ENCODE assay signal across 9 cellular contexts in genomic region chr7:23597064-23597907, GRCh38. TPM values are rescaled to one million over a fixed set of nuclear protein-coding genes. Genes with fewer than 3 reads are reported as not detected.
DNase-seq lines count a peak whose midpoint lies in the region; ATAC-seq, FAIRE-seq and TF ChIP-seq lines count a peak whose summit lies in the region.
"Had no signal": no experiment of that assay in that cellular context is flagged by ENCODE, and none has a peak within 500 bp of the region (broad histone marks: within the 10 kb centered on the region; RNA-seq: fewer than 3 reads in every experiment).

Gene CCDC126 (plus strand): TSS chr7:23597382. CDS start chr7:23611316, 13,934 bp downstream.

- H3K9ac ChIP-seq in HepG2 (ENCODE audit: insufficient read depth, low read depth, low read length), result peak within 1 kb of the TSS; percentile 74

- peaks cover 43% of the 10 kb centered on the region for H3K4me1 Mint-ChIP-seq in activated CD4-positive, alpha-beta T cell treated with anti-CD3 and anti-CD28 coated beads, Interleukin-2, amount 10 ng/mL, durations not matched to agents 7 days and 5 days
- peaks cover 25% of the 10 kb centered on the region for H3K4me1 Mint-ChIP-seq in dendritic cell treated with granulocyte-macrophage colony-stimulating factor and Interleukin-4, amounts not matched to agents 40 ng/mL and 50 ng/mL, for 4 days (ENCODE audit: low read depth)

- peak within 1 kb of the TSS; percentile 94 for H3K27ac ChIP-seq in HepG2 (ENCODE audit: extremely low read length, insufficient read depth, low read length)

- CTCF ChIA-PET in activated CD4-positive, alpha-beta T cell treated with anti-CD3 and anti-CD28 coated beads, Interleukin-2, amount 10 ng/mL, durations not matched to agents 7 days and 5 days (lab: Charles Lee), result interaction anchor here (0.6 to 0.9 kb wide), 4 partner anchors 12 to 77 kb away, joined by 3 read pairs; no protein-coding TSS in a partner anchor
- CTCF ChIA-PET in HepG2 (lab: Yijun Ruan, JAX; ENCODE audit: low intra/inter-chr PET ratio, low total read pairs), result no interaction called here

- H3K4me3 ChIP-seq in BE2C (ENCODE audit: low read depth, low read length), result peak within 1 kb of the TSS; percentile 64
- peak within 1 kb of the TSS; percentile 80 to 83 (median 83) for H3K4me3 ChIP-seq in HepG2 (replicated peaks in 1 of 3; ENCODE audit: insufficient read depth in 1 of 3, low read depth in 2 of 3, low read length in 3 of 3)

- FAIRE-seq in HepG2 (lab: Jason Lieb, UNC), result peak; percentile 32
- FAIRE-seq: colon had no signal

- H2AFZ ChIP-seq in HepG2 (ENCODE audit: low read length), result peak within 1 kb of the TSS; percentile 96

- DNase-seq in BE2C, result peak; percentile 96
- peak; percentile 86 for DNase-seq in GM19238 (ENCODE audit: insufficient read length, low spot score)
- peak; percentile 85 for DNase-seq in NCI-H510A (lab: John Stamatoyannopoulos, UW)
- DNase-seq in activated CD4-positive, alpha-beta T cell treated with anti-CD3 and anti-CD28 coated beads, Interleukin-2, amount 10 ng/mL, durations not matched to agents 7 days and 5 days, result peak; percentile 84
- peak; percentile 83 for DNase-seq in HepG2 (ENCODE audit: low spot score)
- peak; percentile 80 for DNase-seq in stimulated activated CD4-positive, alpha-beta T cell treated with anti-CD3 and anti-CD28 coated beads, Interleukin-2, amount 100 ng/mL, for 48 hours

- ATAC-seq in HG03439 (IDR thresholded peaks at IDR 0.05; ENCODE audit: unreplicated experiment) (peak; percentile 82), HepG2 (peak; percentile 94)

- 0 out of 2 replicates have a peak, but pooled peaks have one; percentile 20 for TF ChIP-seq RAD21 in HepG2 (CRISPR knock-in tag; IDR thresholded peaks at IDR 0.05)

- H3K36me3 ChIP-seq in BE2C, result no peaks in the 10 kb centered on the region
- H3K36me3 ChIP-seq in HepG2 (replicated peaks in 1 of 2; ENCODE audit: control insufficient read depth in 1 of 2, insufficient read depth in 2 of 2, low read length in 2 of 2), result no peaks in the 10 kb centered on the region

- in situ Hi-C loops in HepG2 (cut with HindIII; ENCODE audit: extremely low pct_ligation_motif_present, low pct_unique_long_range_greater_than_20kb), result no loop called here

- WGBS in HepG2 (ENCODE audit: low lambda C conversion rate), result 13% methylated on average over 17 of the region's 94 CpGs

- POLR2A ChIA-PET in activated CD4-positive, alpha-beta T cell treated with anti-CD3 and anti-CD28 coated beads, Interleukin-2, amount 10 ng/mL, durations not matched to agents 7 days and 5 days (lab: Charles Lee), result interaction anchor here (0.6 to 0.9 kb wide), 2 partner anchors 10 to 58 kb away, joined by 3 to 4 read pairs; no protein-coding TSS in a partner anchor
- POLR2A ChIA-PET in HepG2 (lab: Yijun Ruan, JAX), result interaction anchor here (1.0 to 1.4 kb wide), 3 partner anchors 9 to 304 kb away, joined by 3 to 5 read pairs (median 3); no protein-coding TSS in a partner anchor

- H3K27me3 Mint-ChIP-seq in activated CD4-positive, alpha-beta T cell treated with anti-CD3 and anti-CD28 coated beads, Interleukin-2, amount 10 ng/mL, durations not matched to agents 7 days and 5 days, result no peaks in the 10 kb centered on the region
- peaks cover 17% of the 10 kb centered on the region for H3K27me3 Mint-ChIP-seq in dendritic cell treated with granulocyte-macrophage colony-stimulating factor and Interleukin-4, amounts not matched to agents 40 ng/mL and 50 ng/mL, for 4 days

- H4K20me1 ChIP-seq in HepG2 (ENCODE audit: insufficient read depth, low read length), result no peaks in the 10 kb centered on the region

- H3K4me2 ChIP-seq in HepG2 (ENCODE audit: low read depth, low read length), result peak within 1 kb of the TSS; percentile 89

- peaks cover 6% of the 10 kb centered on the region for H3K9me3 Mint-ChIP-seq in activated CD4-positive, alpha-beta T cell treated with anti-CD3 and anti-CD28 coated beads, Interleukin-2, amount 10 ng/mL, durations not matched to agents 7 days and 5 days
- peaks cover 7% of the 10 kb centered on the region for H3K9me3 Mint-ChIP-seq in dendritic cell treated with granulocyte-macrophage colony-stimulating factor and Interleukin-4, amounts not matched to agents 40 ng/mL and 50 ng/mL, for 4 days

- TSS peak; percentile 53 for BruUV-seq in HepG2 (replicated peaks; lab: Mats Ljungman, UMichigan)

- TF ChIP-seq CTCF in BE2C (IDR thresholded peaks at IDR 0.05; ENCODE audit: low read depth, low read length), result no peak
- peak; percentile 29; the same call in 1 of the 2 replicates for TF ChIP-seq CTCF in HepG2 (CRISPR knock-in tag; IDR thresholded peaks at IDR 0.05)

- intact Hi-C loops in dendritic cell treated with granulocyte-macrophage colony-stimulating factor and Interleukin-4, amounts not matched to agents 40 ng/mL and 50 ng/mL, for 4 days (cut with micrococcal nuclease), result loop anchor here (1.0 to 5.0 kb wide), 3 partner anchors 66 to 415 kb away; partner anchors contain the start of genes FAM221A, NUP42 and TRA2A
- intact Hi-C loops in HepG2 (cut with micrococcal nuclease; ENCODE audit: unreplicated experiment), result no loop called here

- H3K4me1 ChIP-seq in BE2C (no peaks in the 10 kb centered on the region), HepG2 (ENCODE audit: insufficient read depth, low read length) (peaks cover 34% of the 10 kb centered on the region)

- H3K36me3 Mint-ChIP-seq in activated CD4-positive, alpha-beta T cell treated with anti-CD3 and anti-CD28 coated beads, Interleukin-2, amount 10 ng/mL, durations not matched to agents 7 days and 5 days (ENCODE audit: low read depth), result peaks cover 7% of the 10 kb centered on the region
- peaks cover 10% of the 10 kb centered on the region for H3K36me3 Mint-ChIP-seq in dendritic cell treated with granulocyte-macrophage colony-stimulating factor and Interleukin-4, amounts not matched to agents 40 ng/mL and 50 ng/mL, for 4 days (ENCODE audit: low read depth)

- H3K27ac Mint-ChIP-seq in activated CD4-positive, alpha-beta T cell treated with anti-CD3 and anti-CD28 coated beads, Interleukin-2, amount 10 ng/mL, durations not matched to agents 7 days and 5 days, result peak within 1 kb of the TSS; percentile 63
- peak within 1 kb of the TSS; percentile 79 for H3K27ac Mint-ChIP-seq in dendritic cell treated with granulocyte-macrophage colony-stimulating factor and Interleukin-4, amounts not matched to agents 40 ng/mL and 50 ng/mL, for 4 days

- TF ChIP-seq EP300 in HepG2 (IDR thresholded peaks at IDR 0.05; ENCODE audit: low read depth in 2 of 2, low read length in 2 of 2) (no peak), HepG2 (CRISPR knock-in tag; IDR thresholded peaks at IDR 0.05; ENCODE audit: borderline replicate concordance) (peak; percentile 22; the same call in 1 of the 2 replicates)

- H3K27me3 ChIP-seq in BE2C, result 0 out of 2 replicates have a peak, but pooled peaks cover 4% of the 10 kb centered on the region
- no peaks in the 10 kb centered on the region for H3K27me3 ChIP-seq in HepG2 (ENCODE audit: control insufficient read depth in 1 of 2, insufficient read depth in 2 of 2, low read length in 2 of 2)

- peaks cover 7% of the 10 kb centered on the region for H3K79me2 ChIP-seq in HepG2 (ENCODE audit: insufficient read depth, low read length)

- H3K9me3 ChIP-seq in BE2C (no peaks in the 10 kb centered on the region), HepG2 (ENCODE audit: low read length) (no peaks in the 10 kb centered on the region)

- TF ChIP-seq POLR2A in HepG2 (IDR thresholded peaks at IDR 0.05; ENCODE audit: insufficient read depth in 1 of 2, low read depth in 2 of 2, low read length in 2 of 2), result peak; percentile 72 to 83

- peak within 1 kb of the TSS; percentile 81 for H3K4me3 Mint-ChIP-seq in activated CD4-positive, alpha-beta T cell treated with anti-CD3 and anti-CD28 coated beads, Interleukin-2, amount 10 ng/mL, durations not matched to agents 7 days and 5 days
- H3K4me3 Mint-ChIP-seq in dendritic cell treated with granulocyte-macrophage colony-stimulating factor and Interleukin-4, amounts not matched to agents 40 ng/mL and 50 ng/mL, for 4 days, result peak within 1 kb of the TSS; percentile 81

TF ChIP-seq in HepG2, 621 proteins besides CTCF, POLR2A, EP300 and RAD21 (continues in another document):
- TF ChIP-seq ZMYM3 (CRISPR knock-in tag; IDR thresholded peaks at IDR 0.05) (0 out of 2 replicates have a peak, but pooled peaks have one; percentile 53), ZBTB20 (CRISPR knock-in tag; IDR thresholded peaks at IDR 0.05; ENCODE audit: borderline replicate concordance, low read depth) (peak; percentile 81; the same call in 1 of the 2 replicates)

RNA-seq across cellular contexts. Expression of gene CCDC126, which starts in this region (rescaled TPM):
- 2.6 TPM for polyA plus RNA-seq in BE2C (2012; ENCODE audit: insufficient read depth, insufficient read length, low read depth)
- total RNA-seq in activated CD4-positive, alpha-beta T cell treated with anti-CD3 and anti-CD28 coated beads, Interleukin-2, amount 10 ng/mL, durations not matched to agents 7 days and 5 days, result 1 to 10 TPM; 7.3 to 7.7 TPM
- total RNA-seq in HepG2 (2016; rRNA removed; fragmentation: Illumina TruSeq; extraction: Trizol), result 8.7 and 9.3 TPM in 2 replicates
- total RNA-seq in HepG2 (2016; cell fraction: cytosol; rRNA removed; fragmentation: Illumina TruSeq; extraction: Trizol; ENCODE audit: low read depth), result 18.2 and 18.4 TPM in 2 replicates
- 9.4 and 9.5 TPM in 2 replicates for total RNA-seq in HepG2 (2016; cell fraction: insoluble cytoplasmic fraction; rRNA removed; fragmentation: Illumina TruSeq; extraction: Trizol)
- total RNA-seq in HepG2 (2016; cell fraction: membrane; rRNA removed; fragmentation: Illumina TruSeq; extraction: Trizol), result 8.0 and 8.8 TPM in 2 replicates
- total RNA-seq in HepG2 (2016; cell fraction: nucleus; rRNA removed; fragmentation: Illumina TruSeq; extraction: Trizol), result 5.1 and 11.0 TPM in 2 replicates
- polyA plus RNA-seq in HepG2 (2011; rRNA removed), result 3.5 and 3.9 TPM in 2 replicates
- 1.6 and 2.4 TPM in 2 replicates for polyA plus RNA-seq in HepG2 (2011; cell fraction: cytosol; rRNA removed)
- 1.1 and 2.8 TPM in 2 replicates for polyA plus RNA-seq in HepG2 (2011; cell fraction: nucleus; rRNA removed)
- 5.7 and 5.8 TPM in 2 replicates for polyA plus RNA-seq in HepG2 (2012)
- polyA plus RNA-seq in HepG2 (2016; cell fraction: cytosol; fragmentation: Illumina TruSeq; extraction: Trizol; ENCODE audit: low read depth), result 1.6 and 2.4 TPM in 2 replicates
- 6.6 and 8.6 TPM in 2 replicates for polyA plus RNA-seq in HepG2 (2016; cell fraction: insoluble cytoplasmic fraction; fragmentation: Illumina TruSeq; extraction: Trizol; ENCODE audit: low read depth)
- polyA plus RNA-seq in HepG2 (2016; cell fraction: membrane; fragmentation: Illumina TruSeq; extraction: Trizol; ENCODE audit: low read depth), result 3.7 and 4.1 TPM in 2 replicates
- 13.3 and 14.1 TPM in 2 replicates for polyA plus RNA-seq in HepG2 (2016; cell fraction: nucleus; fragmentation: Illumina TruSeq; extraction: Trizol; ENCODE audit: insufficient read depth, low read depth)
- polyA minus RNA-seq in HepG2 (2011; rRNA and poly(A)+ RNA removed; ENCODE audit: low replicate concordance), result 1.4 and 3.6 TPM in 2 replicates
- polyA minus RNA-seq in HepG2 (2011; cell fraction: cytosol; rRNA and poly(A)+ RNA removed), result 4.7 and 7.3 TPM in 2 replicates
- polyA minus RNA-seq in HepG2 (2011; cell fraction: nucleus; rRNA and poly(A)+ RNA removed), result 7.9 and 8.1 TPM in 2 replicates

Comparison
In these comparisons a context has a peak if more than half of its experiments do, and no peak if none do; other contexts are left out.
1. Peak in every context shown above with its lines: DNase-seq, ATAC-seq, H3K4me3 ChIP-seq and H3K27ac ChIP-seq.